ENCODE assay signal across 10 cellular contexts in the genomic region with DNA sequence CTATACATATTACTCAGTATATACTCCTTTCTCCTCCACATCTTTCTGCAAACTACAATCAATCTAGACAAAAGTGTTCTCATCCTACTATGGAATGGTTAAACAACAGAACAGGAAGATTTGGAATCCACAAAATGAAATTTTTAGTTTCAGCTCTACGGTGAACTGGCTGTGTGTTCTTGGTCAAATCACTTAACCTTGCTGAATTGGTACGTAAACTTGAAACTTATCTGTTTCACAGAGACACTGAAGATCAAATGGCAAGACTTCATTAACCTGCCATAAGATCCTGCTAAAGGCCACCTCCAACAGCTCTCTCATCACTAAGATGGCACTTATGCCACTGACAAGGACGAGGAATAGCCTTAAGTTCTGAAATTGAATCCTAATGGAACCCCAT. TPM values are rescaled to one million over a fixed set of nuclear protein-coding genes. Genes with fewer than 3 reads are reported as not detected.
DNase-seq lines count a peak whose midpoint lies in the region; ATAC-seq and TF ChIP-seq lines count a peak whose summit lies in the region.
"Had no signal": no experiment of that assay in that cellular context is flagged by ENCODE, and none has a peak within 500 bp of the region (broad histone marks: within the 10 kb centered on the region; RNA-seq: fewer than 3 reads in every experiment).

No MANE protein-coding gene starts in this region.

- CTCF ChIA-PET in A673 (lab: Charles Lee) (no interaction called here), HEK293 (lab: Yijun Ruan, JAX) (interaction anchor here (0.7 to 1.8 kb wide), 2 partner anchors 45 to 57 kb away, joined by 3 to 8 read pairs; no protein-coding TSS in a partner anchor)

- H3K4me1 ChIP-seq in A673 (ENCODE audit: insufficient read depth, low read length, poor library complexity, severe bottlenecking) (no peaks in the 10 kb centered on the region), HEK293 (ENCODE audit: control insufficient read depth, insufficient read depth, low read length) (peaks cover 3% of the 10 kb centered on the region; the same call in 1 of the 2 replicates), mucosa of stomach (ENCODE audit: control insufficient read depth, insufficient read depth, low read length) (peaks cover 30% of the 10 kb centered on the region)

- POLR2A ChIA-PET in A673 (lab: Charles Lee; ENCODE audit: low non-redundant PET) (no interaction called here), HEK293 (lab: Yijun Ruan, JAX) (interaction anchor here (2.1 kb wide), 1 partner anchor 76 kb away, joined by 7 read pairs; no protein-coding TSS in a partner anchor)

- peaks cover 12% of the 10 kb centered on the region for H3K36me3 ChIP-seq in A673 (ENCODE audit: insufficient read depth, low read length, poor library complexity, severe bottlenecking)
- H3K36me3 ChIP-seq in HEK293 (ENCODE audit: control insufficient read depth in 2 of 2, insufficient read depth in 1 of 2, low read length in 2 of 2), result peaks cover 13 to 24% of the 10 kb centered on the region in 2 experiments
- H3K36me3 ChIP-seq in mucosa of stomach (ENCODE audit: control insufficient read depth, insufficient read depth, low read length), result peaks cover 8% of the 10 kb centered on the region

- H3K27me3 ChIP-seq in A673 (replicated peaks; ENCODE audit: insufficient read depth, low read depth, low read length, poor library complexity), result no peaks in the 10 kb centered on the region
- no peaks in the 10 kb centered on the region for H3K27me3 ChIP-seq in mucosa of stomach (ENCODE audit: control insufficient read depth, insufficient read depth, low read length)

- H3K4me3 ChIP-seq in A673 (ENCODE audit: low read depth, low read length, poor library complexity, severe bottlenecking) (peak overlapping the region; percentile 81), HEK293 (ENCODE audit: low read depth, low read length) (peak overlapping the region; percentile 94), astrocyte of the spinal cord (ENCODE audit: low read depth, low read length) (peak overlapping the region; percentile 86), mucosa of stomach (ENCODE audit: low read length) (peak overlapping the region; percentile 94)

- intact Hi-C loops in A673 (cut with micrococcal nuclease; ENCODE audit: unreplicated experiment), result loop anchor here (10.0 kb wide), 1 partner anchor 646 kb away; no protein-coding TSS in a partner anchor

- H3K9me3 ChIP-seq in A673 (ENCODE audit: low read depth, low read length, poor library complexity, severe bottlenecking) (peaks cover 4% of the 10 kb centered on the region), HEK293 (ENCODE audit: control insufficient read depth, insufficient read depth, low read depth, low read length) (no peaks in the 10 kb centered on the region), mucosa of stomach (ENCODE audit: control insufficient read depth, low read length) (no peaks in the 10 kb centered on the region)

- no peak overlapping the region for H3K27ac ChIP-seq in A673 (ENCODE audit: low read depth, low read length, poor library complexity, severe bottlenecking)
- no peak overlapping the region for H3K27ac ChIP-seq in HEK293 (ENCODE audit: extremely low read depth, low read depth, low read length)

- no peak overlapping the region for H3K9ac ChIP-seq in mucosa of stomach (ENCODE audit: low read length)

- ATAC-seq in GM18505 (IDR thresholded peaks at IDR 0.05; ENCODE audit: unreplicated experiment), result no peak
- ATAC-seq in HG03280 (IDR thresholded peaks at IDR 0.05; ENCODE audit: unreplicated experiment), result no peak

- in situ Hi-C loops in astrocyte of the spinal cord (cut with HindIII; ENCODE audit: low sequenced_read_pairs), result no loop called here

- BruUV-seq in A673 (replicated peaks; lab: Mats Ljungman, UMichigan), result no TSS peak

- TF ChIP-seq CTCF in A673 (conservative IDR thresholded peaks at IDR 0.05; ENCODE audit: low read depth, low read length) (no peak), HEK293 (tag by site-specific recombination; IDR thresholded peaks at IDR 0.05) (no peak), astrocyte of the spinal cord (IDR thresholded peaks at IDR 0.05; ENCODE audit: low read depth, low read length) (no peak)

- DNase-seq in A673 (ENCODE audit: low spot score), result no peak
- no peak for DNase-seq in astrocyte of the spinal cord (ENCODE audit: low read depth, low spot score)
- no peak for DNase-seq in SHP77 (lab: John Stamatoyannopoulos, UW)
- DNase-seq in SIG-M5 (lab: John Stamatoyannopoulos, UW), result no peak
- DNase-seq: HCEC 1CT, NCI-H1930 had no signal

- TF ChIP-seq POLR2A in GM18505 (IDR thresholded peaks at IDR 0.05; ENCODE audit: borderline replicate concordance, extremely low read depth, insufficient read depth, insufficient read length), result no peak

TF ChIP-seq in HEK293, 187 proteins besides CTCF, POLR2A, EP300 and RAD21:
- TF ChIP-seq ZFHX2 (tag by site-specific recombination; conservative IDR thresholded peaks at IDR 0.05) (no peak), ZNF544 (tag by site-specific recombination; IDR thresholded peaks at IDR 0.05) (no peak), KLF9 (tag by site-specific recombination; IDR thresholded peaks at IDR 0.05; ENCODE audit: low read depth) (no peak), ZNF707 (tag by site-specific recombination; IDR thresholded peaks at IDR 0.05) (no peak), ZNF664 (tag by site-specific recombination; IDR thresholded peaks at IDR 0.05) (no peak), ZNF510 (tag by site-specific recombination; IDR thresholded peaks at IDR 0.05; ENCODE audit: insufficient replicate concordance) (no peak), ZNF585B (tag by site-specific recombination; IDR thresholded peaks at IDR 0.05) (no peak), ZNF529 (tag by site-specific recombination; IDR thresholded peaks at IDR 0.05; ENCODE audit: insufficient replicate concordance) (no peak), ZNF138 (tag by site-specific recombination; IDR thresholded peaks at IDR 0.05; ENCODE audit: borderline replicate concordance) (no peak), ZNF777 (tag by site-specific recombination; IDR thresholded peaks at IDR 0.05; ENCODE audit: borderline replicate concordance) (no peak), ZNF114 (tag by site-specific recombination; IDR thresholded peaks at IDR 0.05) (no peak), YY2 (tag by site-specific recombination; IDR thresholded peaks at IDR 0.05) (no peak), ZNF10 (tag by site-specific recombination; IDR thresholded peaks at IDR 0.05) (no peak), SP3 (tag by site-specific recombination; IDR thresholded peaks at IDR 0.05) (no peak), HOXA7 (CRISPR knock-in tag; IDR thresholded peaks at IDR 0.05; ENCODE audit: borderline replicate concordance) (no peak)
- TF ChIP-seq, protein P1, sequence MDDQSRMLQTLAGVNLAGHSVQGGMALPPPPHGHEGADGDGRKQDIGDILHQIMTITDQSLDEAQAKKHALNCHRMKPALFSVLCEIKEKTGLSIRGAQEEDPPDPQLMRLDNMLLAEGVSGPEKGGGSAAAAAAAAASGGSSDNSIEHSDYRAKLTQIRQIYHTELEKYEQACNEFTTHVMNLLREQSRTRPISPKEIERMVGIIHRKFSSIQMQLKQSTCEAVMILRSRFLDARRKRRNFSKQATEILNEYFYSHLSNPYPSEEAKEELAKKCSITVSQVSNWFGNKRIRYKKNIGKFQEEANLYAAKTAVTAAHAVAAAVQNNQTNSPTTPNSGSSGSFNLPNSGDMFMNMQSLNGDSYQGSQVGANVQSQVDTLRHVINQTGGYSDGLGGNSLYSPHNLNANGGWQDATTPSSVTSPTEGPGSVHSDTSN (CRISPR knock-in tag; IDR thresholded peaks at IDR 0.05), result no peak
- TF ChIP-seq, protein P2, sequence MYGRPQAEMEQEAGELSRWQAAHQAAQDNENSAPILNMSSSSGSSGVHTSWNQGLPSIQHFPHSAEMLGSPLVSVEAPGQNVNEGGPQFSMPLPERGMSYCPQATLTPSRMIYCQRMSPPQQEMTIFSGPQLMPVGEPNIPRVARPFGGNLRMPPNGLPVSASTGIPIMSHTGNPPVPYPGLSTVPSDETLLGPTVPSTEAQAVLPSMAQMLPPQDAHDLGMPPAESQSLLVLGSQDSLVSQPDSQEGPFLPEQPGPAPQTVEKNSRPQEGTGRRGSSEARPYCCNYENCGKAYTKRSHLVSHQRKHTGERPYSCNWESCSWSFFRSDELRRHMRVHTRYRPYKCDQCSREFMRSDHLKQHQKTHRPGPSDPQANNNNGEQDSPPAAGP (tag by site-specific recombination; IDR thresholded peaks at IDR 0.05), result no peak
- TF ChIP-seq, protein P3, sequence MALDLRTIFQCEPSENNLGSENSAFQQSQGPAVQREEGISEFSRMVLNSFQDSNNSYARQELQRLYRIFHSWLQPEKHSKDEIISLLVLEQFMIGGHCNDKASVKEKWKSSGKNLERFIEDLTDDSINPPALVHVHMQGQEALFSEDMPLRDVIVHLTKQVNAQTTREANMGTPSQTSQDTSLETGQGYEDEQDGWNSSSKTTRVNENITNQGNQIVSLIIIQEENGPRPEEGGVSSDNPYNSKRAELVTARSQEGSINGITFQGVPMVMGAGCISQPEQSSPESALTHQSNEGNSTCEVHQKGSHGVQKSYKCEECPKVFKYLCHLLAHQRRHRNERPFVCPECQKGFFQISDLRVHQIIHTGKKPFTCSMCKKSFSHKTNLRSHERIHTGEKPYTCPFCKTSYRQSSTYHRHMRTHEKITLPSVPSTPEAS (tag by site-specific recombination; IDR thresholded peaks at IDR 0.05), result no peak
- TF ChIP-seq, protein P4, sequence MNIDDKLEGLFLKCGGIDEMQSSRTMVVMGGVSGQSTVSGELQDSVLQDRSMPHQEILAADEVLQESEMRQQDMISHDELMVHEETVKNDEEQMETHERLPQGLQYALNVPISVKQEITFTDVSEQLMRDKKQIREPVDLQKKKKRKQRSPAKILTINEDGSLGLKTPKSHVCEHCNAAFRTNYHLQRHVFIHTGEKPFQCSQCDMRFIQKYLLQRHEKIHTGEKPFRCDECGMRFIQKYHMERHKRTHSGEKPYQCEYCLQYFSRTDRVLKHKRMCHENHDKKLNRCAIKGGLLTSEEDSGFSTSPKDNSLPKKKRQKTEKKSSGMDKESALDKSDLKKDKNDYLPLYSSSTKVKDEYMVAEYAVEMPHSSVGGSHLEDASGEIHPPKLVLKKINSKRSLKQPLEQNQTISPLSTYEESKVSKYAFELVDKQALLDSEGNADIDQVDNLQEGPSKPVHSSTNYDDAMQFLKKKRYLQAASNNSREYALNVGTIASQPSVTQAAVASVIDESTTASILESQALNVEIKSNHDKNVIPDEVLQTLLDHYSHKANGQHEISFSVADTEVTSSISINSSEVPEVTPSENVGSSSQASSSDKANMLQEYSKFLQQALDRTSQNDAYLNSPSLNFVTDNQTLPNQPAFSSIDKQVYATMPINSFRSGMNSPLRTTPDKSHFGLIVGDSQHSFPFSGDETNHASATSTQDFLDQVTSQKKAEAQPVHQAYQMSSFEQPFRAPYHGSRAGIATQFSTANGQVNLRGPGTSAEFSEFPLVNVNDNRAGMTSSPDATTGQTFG (tag by site-specific recombination; IDR thresholded peaks at IDR 0.05; ENCODE audit: borderline replicate concordance), result no peak

RNA-seq across cellular contexts. Expression of a gene that starts 1.5 kb away (rescaled TPM):
- total RNA-seq in A673 (2021), result 119 and 123 TPM in 2 replicates

RNA-seq across cellular contexts. Expression of a gene that starts 52.2 kb away (rescaled TPM):
- total RNA-seq in A673 (2021), result not detected in 2 replicates
